In the genomic region with DNA sequence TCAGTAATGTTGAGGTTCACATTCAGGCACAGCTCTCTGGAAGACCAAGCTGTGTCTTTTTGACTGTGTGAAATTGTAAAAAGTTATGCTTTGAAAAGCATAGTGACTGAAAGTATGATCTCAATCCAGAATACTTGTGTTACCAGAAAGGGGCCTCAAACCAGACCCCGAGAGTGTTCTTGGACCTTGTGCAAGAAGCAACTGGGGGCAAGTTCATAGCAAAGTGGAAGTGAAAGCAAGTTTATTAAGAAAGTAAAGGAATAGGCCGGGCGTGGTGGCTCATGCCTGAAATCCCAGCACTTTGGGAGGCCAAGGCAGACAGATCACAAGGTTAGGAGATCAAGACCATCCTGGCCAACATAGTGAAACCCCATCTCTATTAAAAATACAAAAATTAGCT, we compare ENCODE assay signal across 8 cellular contexts. TPM values are rescaled to one million over a fixed set of nuclear protein-coding genes. Genes with fewer than 3 reads are reported as not detected.
DNase-seq lines count a peak whose midpoint lies in the region; ATAC-seq and TF ChIP-seq lines count a peak whose summit lies in the region.
"Not testable (repeated sequence)": the region's sequence is repeated elsewhere in the genome, so short reads cannot be mapped to it uniquely, and the experiment has no call there.

No MANE protein-coding gene starts in this region.

- peaks cover 51% of the 10 kb centered on the region for H3K36me3 Mint-ChIP-seq in activated B cell treated with CpG ODN at 0.5 μM for 24 hours (ENCODE audit: low read depth)
- peaks cover 37 to 60% of the 10 kb centered on the region in 2 donors for H3K36me3 Mint-ChIP-seq in activated naive CD4-positive, alpha-beta T cell treated with anti-CD3 and anti-CD28 coated beads, Interleukin-2, amount 50 U/mL, for 72 hours
- peaks cover 26% of the 10 kb centered on the region for H3K36me3 Mint-ChIP-seq in mesothelial cell of epicardium

- H3K4me1 Mint-ChIP-seq in activated B cell treated with CpG ODN at 0.5 μM for 24 hours (peaks cover 72% of the 10 kb centered on the region), mesothelial cell of epicardium (peaks cover 59% of the 10 kb centered on the region)

- peak; percentile 37 for DNase-seq in NOMO-1 treated with dmso at 0.1 percent for 144 hours (lab: John Stamatoyannopoulos, UW; ENCODE audit: unreplicated experiment)
- not testable (repeated sequence) for DNase-seq in activated B cell treated with CpG ODN at 0.5 μM for 24 hours; activated naive CD4-positive, alpha-beta T cell treated with anti-CD3 and anti-CD28 coated beads, Interleukin-2, amount 50 U/mL, for 72 hours (ENCODE audit: low spot score in 2 of 2); epithelial cell of prostate (ENCODE audit: low read depth, low spot score); mesothelial cell of epicardium (ENCODE audit: low spot score in 2 of 2, unreplicated experiment in 2 of 2); vagina (ENCODE audit: extremely low spot score in 2 of 2)
- peak; percentile 38 for DNase-seq in stimulated activated CD4-positive, alpha-beta T cell treated with anti-CD3 and anti-CD28 coated beads, Interleukin-1b, Interleukin-23, amount 100 ng/mL, for 48 hours

- not testable (repeated sequence) for ATAC-seq in activated B cell treated with CpG ODN at 0.5 μM for 24 hours (ENCODE audit: low read depth); activated naive CD4-positive, alpha-beta T cell treated with anti-CD3 and anti-CD28 coated beads, Interleukin-2, amount 50 U/mL, for 72 hours

- not testable (repeated sequence) for H3K9me3 ChIP-seq in vagina

- CTCF ChIA-PET in activated B cell treated with CpG ODN at 0.5 μM for 24 hours (lab: Charles Lee): interaction anchor here (3.1 kb wide), 1 partner anchor 57 kb away, joined by 21 read pairs; the partner anchor contains the start of gene RPS6KA5

- H3K27ac Mint-ChIP-seq in activated B cell treated with CpG ODN at 0.5 μM for 24 hours (peak overlapping the region; percentile 98), mesothelial cell of epicardium (peak overlapping the region; percentile 93)
- H3K27ac Mint-ChIP-seq in activated naive CD4-positive, alpha-beta T cell treated with anti-CD3 and anti-CD28 coated beads, Interleukin-2, amount 50 U/mL, for 72 hours: peak overlapping the region; percentile 93 to 98

- POLR2A ChIA-PET in activated B cell treated with CpG ODN at 0.5 μM for 24 hours (lab: Charles Lee): interaction anchor here (0.7 to 3.9 kb wide), 2 partner anchors 9 to 55 kb away, joined by 3 to 90 read pairs; partner anchors contain the start of gene RPS6KA5

- not testable (repeated sequence) for H3K27me3 ChIP-seq in vagina

- not testable (repeated sequence) for TF ChIP-seq POLR2A in vagina (IDR thresholded peaks at IDR 0.05)

- peak overlapping the region; percentile 99 for H3K27ac ChIP-seq in epithelial cell of prostate
- peak overlapping the region; percentile 97 for H3K27ac ChIP-seq in vagina

- not testable (repeated sequence) for H3K9me3 Mint-ChIP-seq in activated B cell treated with CpG ODN at 0.5 μM for 24 hours; activated naive CD4-positive, alpha-beta T cell treated with anti-CD3 and anti-CD28 coated beads, Interleukin-2, amount 50 U/mL, for 72 hours
- peaks cover 12% of the 10 kb centered on the region for H3K9me3 Mint-ChIP-seq in mesothelial cell of epicardium

- not testable (repeated sequence) for H3K27me3 Mint-ChIP-seq in activated B cell treated with CpG ODN at 0.5 μM for 24 hours; mesothelial cell of epicardium (ENCODE audit: low read depth)

- peak overlapping the region; percentile 56 for H3K4me3 Mint-ChIP-seq in activated B cell treated with CpG ODN at 0.5 μM for 24 hours
- H3K4me3 Mint-ChIP-seq in mesothelial cell of epicardium: not testable (repeated sequence)

- H3K36me3 ChIP-seq in vagina: not testable (repeated sequence)

- intact Hi-C loops in activated B cell treated with CpG ODN at 0.5 μM for 24 hours (cut with micrococcal nuclease): not testable (repeated sequence)
- intact Hi-C loops in vagina (cut with DNase I): loop anchor here (5.0 kb wide), 1 partner anchor 49 kb away; no protein-coding TSS in a partner anchor

- H3K4me1 ChIP-seq in vagina: peaks cover 80% of the 10 kb centered on the region

- H3K4me3 ChIP-seq in GM08714 (ENCODE audit: low read length) (peak overlapping the region; percentile 13; the same call in 1 of the 2 replicates), vagina (peak overlapping the region in 1 of 2 donors; percentile 71)

- not testable (repeated sequence) for TF ChIP-seq CTCF in activated B cell treated with CpG ODN at 0.5 μM for 24 hours (IDR thresholded peaks at IDR 0.05); mesothelial cell of epicardium (IDR thresholded peaks at IDR 0.05; ENCODE audit: unreplicated experiment); vagina (IDR thresholded peaks at IDR 0.05)

RNA-seq across cellular contexts. Expression of gene DGLUCY, which starts 2.5 kb away (rescaled TPM):
- total RNA-seq in activated B cell treated with CpG ODN at 0.5 μM for 24 hours (76.7 and 92.7 TPM in 2 replicates), mesothelial cell of epicardium (59.2 to 64.1 TPM (median 62.8 TPM) in 3 replicates), vagina (57.0 TPM)
- total RNA-seq in activated naive CD4-positive, alpha-beta T cell treated with anti-CD3 and anti-CD28 coated beads, Interleukin-2, amount 50 U/mL, for 72 hours: 10 to 100 TPM; 50.1 to 85.6 TPM

RNA-seq across cellular contexts. Expression of gene RPS6KA5, which starts 56.0 kb away (rescaled TPM):
- 13.3 and 16.3 TPM in 2 replicates for total RNA-seq in activated B cell treated with CpG ODN at 0.5 μM for 24 hours
- total RNA-seq in activated naive CD4-positive, alpha-beta T cell treated with anti-CD3 and anti-CD28 coated beads, Interleukin-2, amount 50 U/mL, for 72 hours: 10 to 100 TPM; 15.7 to 17.7 TPM
- total RNA-seq in mesothelial cell of epicardium: 11.0 to 12.8 TPM (median 11.8 TPM) in 3 replicates
- total RNA-seq in vagina: 5.2 TPM
